In the genomic region with DNA sequence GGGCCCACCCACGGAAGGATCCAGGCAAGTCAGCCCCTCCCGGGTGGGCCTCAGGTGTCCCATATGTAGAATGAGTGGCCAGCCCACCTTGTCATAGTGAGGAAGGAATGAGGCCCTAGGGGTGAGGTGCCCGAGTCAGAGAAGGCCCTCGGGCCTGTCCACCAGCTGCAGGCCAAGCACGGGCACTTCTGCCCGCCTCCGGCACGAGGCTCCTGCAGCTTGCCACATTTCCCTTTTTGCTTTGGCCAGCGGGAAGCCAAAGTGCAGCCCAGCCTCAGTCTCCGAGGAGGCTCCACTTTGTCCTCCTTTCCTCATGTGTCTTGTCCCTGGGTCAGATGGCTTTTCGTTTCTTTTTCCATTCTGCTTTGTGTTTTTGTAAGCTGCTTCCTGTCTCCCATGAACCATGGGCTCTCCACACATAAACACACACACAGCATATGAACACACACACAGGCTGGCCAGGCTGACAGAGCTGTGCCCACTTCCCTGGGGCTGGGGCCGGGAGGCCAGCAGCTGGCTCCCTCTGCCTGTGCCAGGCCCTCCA, we compare ENCODE assay signal across 1 cellular context.
TF ChIP-seq lines count a peak whose summit lies in the region.

No MANE protein-coding gene starts in this region.

TF ChIP-seq in endothelial cell of umbilical vein, 7 proteins besides CTCF, POLR2A, EP300 and RAD21 (continued from another document):
- no peak for TF ChIP-seq GATA2 (IDR thresholded peaks at IDR 0.05; ENCODE audit: insufficient read depth, insufficient read length, low read depth, low read length)
- no peak for TF ChIP-seq EZH2 (IDR thresholded peaks at IDR 0.05; ENCODE audit: borderline replicate concordance, low read depth, low read length, severe bottlenecking)
- no peak for TF ChIP-seq POLR2AphosphoS5 (IDR thresholded peaks at IDR 0.05; ENCODE audit: insufficient read depth, low read depth, low read length)
